ENCODE assay signal across 37 cellular contexts in genomic region chr17:71495420-71495819, GRCh38.
"Had no signal": no experiment of that assay in that cellular context is flagged by ENCODE, and none has a peak within 500 bp of the region (broad histone marks: within the 10 kb centered on the region; RNA-seq: fewer than 3 reads in every experiment).

No MANE protein-coding gene starts in this region.

- H3K4me1 Mint-ChIP-seq: activated B cell treated with CpG ODN at 0.5 μM for 24 hours; activated CD4-positive, alpha-beta memory T cell treated with anti-CD3 and anti-CD28 coated beads, Interleukin-2, amount 10 ng/mL, durations not matched to agents 7 days and 5 days; activated CD4-positive, alpha-beta T cell treated with anti-CD3 and anti-CD28 coated beads for 36 hours; activated CD4-positive, alpha-beta T cell treated with anti-CD3 and anti-CD28 coated beads, Interleukin-2, amount 10 ng/mL, durations not matched to agents 7 days and 5 days; activated CD8-positive, alpha-beta memory T cell treated with anti-CD3 and anti-CD28 coated beads, Interleukin-2, amount 10 ng/mL, durations not matched to agents 7 days and 5 days; activated naive CD8-positive, alpha-beta T cell treated with anti-CD3 and anti-CD28 coated beads for 36 hours; activated T-helper 17 cell treated with anti-CD3 and anti-CD28 coated beads, Interleukin-2, amount 50 U/mL, for 72 hours had no signal

- H3K27me3 ChIP-seq: adrenal gland, body of pancreas, brain microvascular endothelial cell, breast epithelium had no signal

- H3K36me3 Mint-ChIP-seq: activated CD8-positive, alpha-beta memory T cell treated with anti-CD3 and anti-CD28 coated beads, Interleukin-2, amount 10 ng/mL, durations not matched to agents 7 days and 5 days; activated naive CD4-positive, alpha-beta T cell treated with anti-CD3 and anti-CD28 coated beads, Interleukin-2, amount 50 U/mL, for 72 hours; activated naive CD8-positive, alpha-beta T cell treated with anti-CD3 and anti-CD28 coated beads for 36 hours had no signal

- H3K4me3 ChIP-seq: adrenal gland, body of pancreas, breast epithelium had no signal

- FAIRE-seq: astrocyte, TTC549 had no signal

- H3K27ac Mint-ChIP-seq: activated B cell treated with CpG ODN at 0.5 μM for 24 hours; activated CD4-positive, alpha-beta memory T cell treated with anti-CD3 and anti-CD28 coated beads, Interleukin-2, amount 10 ng/mL, durations not matched to agents 7 days and 5 days; activated CD4-positive, alpha-beta T cell treated with anti-CD3 and anti-CD28 coated beads for 36 hours; activated CD4-positive, alpha-beta T cell treated with anti-CD3 and anti-CD28 coated beads, Interleukin-2, amount 10 ng/mL, durations not matched to agents 7 days and 5 days; activated CD8-positive, alpha-beta memory T cell treated with anti-CD3 and anti-CD28 coated beads, Interleukin-2, amount 10 ng/mL, durations not matched to agents 7 days and 5 days; activated CD8-positive, alpha-beta T cell treated with anti-CD3 and anti-CD28 coated beads, Interleukin-2, amount 10 ng/mL, durations not matched to agents 7 days and 5 days; activated naive CD4-positive, alpha-beta T cell treated with anti-CD3 and anti-CD28 coated beads for 36 hours; activated naive CD4-positive, alpha-beta T cell treated with anti-CD3 and anti-CD28 coated beads, Interleukin-2, amount 50 U/mL, for 72 hours; activated naive CD8-positive, alpha-beta T cell treated with anti-CD3 and anti-CD28 coated beads for 36 hours; activated T-cell treated with anti-CD3 and anti-CD28 coated beads, Interleukin-2, amount 50 U/mL, for 72 hours; activated T-helper 1 cell treated with anti-CD3 and anti-CD28 coated beads, Interleukin-12 subunit alpha, Interleukin-12 subunit beta, Interleukin-2, Interleukin-4 antibody, amounts not matched to agents 30 ng/mL and 10 ng/mL and 1 ng/mL, durations not matched to agents 14 hours and 24 hours and 36 hours; activated T-helper 17 cell treated with anti-CD3 and anti-CD28 coated beads, Interleukin-2, amount 50 U/mL, for 72 hours; T-helper 1 cell treated with Interleukin-12 subunit alpha and Interleukin-12 subunit beta and Interleukin-4 antibody, amounts not matched to agents 30 μg/mL and 1 μg/mL, for 36 hours; T-helper 2 cell treated with Interferon-gamma antibody and Interleukin-4, amounts not matched to agents 5 μg/mL and 100 μg/mL, for 36 hours had no signal

- H3K9me3 ChIP-seq: adrenal gland, body of pancreas, breast epithelium had no signal

- ATAC-seq: activated CD4-positive, alpha-beta T cell treated with anti-CD3 and anti-CD28 coated beads for 36 hours; activated CD8-positive, alpha-beta memory T cell treated with anti-CD3 and anti-CD28 coated beads, Interleukin-2, amount 10 ng/mL, durations not matched to agents 7 days and 5 days; activated CD8-positive, alpha-beta T cell treated with anti-CD3 and anti-CD28 coated beads, Interleukin-2, amount 10 ng/mL, durations not matched to agents 7 days and 5 days; activated naive CD4-positive, alpha-beta T cell treated with anti-CD3 and anti-CD28 coated beads, Interleukin-2, amount 50 U/mL, for 72 hours; activated T-cell treated with anti-CD3 and anti-CD28 coated beads, Interleukin-2, amount 50 U/mL, for 4 hours; activated T-cell treated with anti-CD3 and anti-CD28 coated beads, Interleukin-2, amount 50 U/mL, for 72 hours; activated T-helper 17 cell treated with anti-CD3 and anti-CD28 coated beads, Interleukin-2, amount 50 U/mL, for 72 hours; body of pancreas had no signal

- H3K4me1 ChIP-seq: adrenal gland, body of pancreas, breast epithelium had no signal

- H3K36me3 ChIP-seq: adrenal gland, brain microvascular endothelial cell, breast epithelium had no signal

- H3K4me3 Mint-ChIP-seq: activated B cell treated with CpG ODN at 0.5 μM for 24 hours; activated CD4-positive, alpha-beta memory T cell treated with anti-CD3 and anti-CD28 coated beads, Interleukin-2, amount 10 ng/mL, durations not matched to agents 7 days and 5 days; activated CD4-positive, alpha-beta T cell treated with anti-CD3 and anti-CD28 coated beads for 36 hours; activated CD4-positive, alpha-beta T cell treated with anti-CD3 and anti-CD28 coated beads, Interleukin-2, amount 10 ng/mL, durations not matched to agents 7 days and 5 days; activated CD8-positive, alpha-beta memory T cell treated with anti-CD3 and anti-CD28 coated beads, Interleukin-2, amount 10 ng/mL, durations not matched to agents 7 days and 5 days; activated CD8-positive, alpha-beta T cell treated with anti-CD3 and anti-CD28 coated beads, Interleukin-2, amount 10 ng/mL, durations not matched to agents 7 days and 5 days; activated naive CD4-positive, alpha-beta T cell treated with anti-CD3 and anti-CD28 coated beads for 36 hours; activated naive CD8-positive, alpha-beta T cell treated with anti-CD3 and anti-CD28 coated beads for 36 hours; activated T-cell treated with anti-CD3 and anti-CD28 coated beads, Interleukin-2, amount 50 U/mL, for 4 hours; activated T-cell treated with anti-CD3 and anti-CD28 coated beads, Interleukin-2, amount 50 U/mL, for 72 hours; activated T-helper 1 cell treated with anti-CD3 and anti-CD28 coated beads, Interleukin-12 subunit alpha, Interleukin-12 subunit beta, Interleukin-2, Interleukin-4 antibody, amounts not matched to agents 30 ng/mL and 10 ng/mL and 1 ng/mL, durations not matched to agents 14 hours and 24 hours and 36 hours; activated T-helper 17 cell treated with anti-CD3 and anti-CD28 coated beads, Interleukin-2, amount 50 U/mL, for 72 hours; T-helper 1 cell treated with Interleukin-12 subunit alpha and Interleukin-12 subunit beta and Interleukin-4 antibody, amounts not matched to agents 30 μg/mL and 1 μg/mL, for 36 hours; T-helper 2 cell treated with Interferon-gamma antibody and Interleukin-4, amounts not matched to agents 5 μg/mL and 100 μg/mL, for 36 hours had no signal

- H3K9me3 Mint-ChIP-seq: activated CD4-positive, alpha-beta memory T cell treated with anti-CD3 and anti-CD28 coated beads, Interleukin-2, amount 10 ng/mL, durations not matched to agents 7 days and 5 days; activated naive CD8-positive, alpha-beta T cell treated with anti-CD3 and anti-CD28 coated beads for 36 hours had no signal

- H3K27me3 Mint-ChIP-seq: activated B cell treated with CpG ODN at 0.5 μM for 24 hours; activated CD4-positive, alpha-beta memory T cell treated with anti-CD3 and anti-CD28 coated beads, Interleukin-2, amount 10 ng/mL, durations not matched to agents 7 days and 5 days; activated CD4-positive, alpha-beta T cell treated with anti-CD3 and anti-CD28 coated beads for 36 hours; activated CD4-positive, alpha-beta T cell treated with anti-CD3 and anti-CD28 coated beads, Interleukin-2, amount 10 ng/mL, durations not matched to agents 7 days and 5 days; activated CD8-positive, alpha-beta memory T cell treated with anti-CD3 and anti-CD28 coated beads, Interleukin-2, amount 10 ng/mL, durations not matched to agents 7 days and 5 days; activated naive CD8-positive, alpha-beta T cell treated with anti-CD3 and anti-CD28 coated beads for 36 hours; activated T-helper 17 cell treated with anti-CD3 and anti-CD28 coated beads, Interleukin-2, amount 50 U/mL, for 72 hours had no signal

- DNase-seq: activated B cell treated with CpG ODN at 0.5 μM for 24 hours; activated CD4-positive, alpha-beta memory T cell treated with anti-CD3 and anti-CD28 coated beads, Interleukin-2, amount 10 ng/mL, durations not matched to agents 7 days and 5 days; activated CD4-positive, alpha-beta T cell treated with anti-CD3 and anti-CD28 coated beads for 1 hour; activated CD4-positive, alpha-beta T cell treated with anti-CD3 and anti-CD28 coated beads for 36 hours; activated CD4-positive, alpha-beta T cell treated with anti-CD3 and anti-CD28 coated beads for 48 hours; activated CD4-positive, alpha-beta T cell treated with anti-CD3 and anti-CD28 coated beads, Interleukin-2, amount 10 ng/mL, durations not matched to agents 7 days and 5 days; activated CD4-positive, alpha-beta T cell treated with anti-CD3 and anti-CD28 coated beads, Interleukin-2, amount 50 U/mL, for 48 hours; activated CD8-positive, alpha-beta memory T cell treated with anti-CD3 and anti-CD28 coated beads for 24 hours; activated CD8-positive, alpha-beta memory T cell treated with anti-CD3 and anti-CD28 coated beads, Interleukin-2, amount 10 ng/mL, durations not matched to agents 7 days and 5 days; activated CD8-positive, alpha-beta memory T cell treated with anti-CD3 and anti-CD28 coated beads, Interleukin-2, amount 50 U/mL, for 48 hours; activated CD8-positive, alpha-beta T cell treated with anti-CD3 and anti-CD28 coated beads, Interleukin-2, amount 10 ng/mL, durations not matched to agents 7 days and 5 days; activated effector memory CD4-positive, alpha-beta T cell treated with anti-CD3 and anti-CD28 coated beads, Interleukin-2, amount 50 U/mL, for 16 hours; activated gamma-delta T cell treated with Interleukin-2 at 50 U/mL for 16 hours; activated naive CD4-positive, alpha-beta T cell; activated naive CD4-positive, alpha-beta T cell treated with anti-CD3 and anti-CD28 coated beads for 36 hours; activated naive CD4-positive, alpha-beta T cell treated with anti-CD3 and anti-CD28 coated beads, Interleukin-2, amount 50 U/mL, for 16 hours; activated naive CD8-positive, alpha-beta T cell treated with anti-CD3 and anti-CD28 coated beads for 36 hours; activated T-cell treated with anti-CD3 and anti-CD28 coated beads, Interleukin-2, amount 50 U/mL, for 4 hours; activated T-cell treated with anti-CD3 and anti-CD28 coated beads, Interleukin-2, amount 50 U/mL, for 72 hours; adrenal gland; amniotic stem cell; aorta; body of pancreas; brain microvascular endothelial cell; central memory CD4-positive, alpha-beta T cell; T-helper 1 cell; T-helper 2 cell; T-helper 9 cell had no signal

- H3K27ac ChIP-seq: adrenal gland, brain microvascular endothelial cell, breast epithelium, VCaP had no signal
